Comparison of ENCODE assay signal across 8 cellular contexts in genomic region chr7:2241580-2242540, GRCh38. TPM values are rescaled to one million over a fixed set of nuclear protein-coding genes. Genes with fewer than 3 reads are reported as not detected.
DNase-seq lines count a peak whose midpoint lies in the region; ATAC-seq and TF ChIP-seq lines count a peak whose summit lies in the region.

TSS of gene MRM2 (minus strand) at chr7:2242205. CDS start at chr7:2242169, 36 bp downstream.
TSS of gene NUDT1 (plus strand) at chr7:2242226. CDS start at chr7:2244575, 2,349 bp downstream.

- DNase-seq in NCI-H2227 treated with DMSO at 0.1 percent for 48 hours (lab: John Stamatoyannopoulos, UW) = peak; percentile 59
- DNase-seq in activated CD4-positive, CD25-positive, alpha-beta regulatory T cell treated with anti-CD3 and anti-CD28 coated beads, Interleukin-2, amount 50 U/mL, for 72 hours = peak; percentile 88
- DNase-seq in cerebellum (ENCODE audit: low spot score) = peak; percentile 93
- peak; percentile 72 for DNase-seq in kidney glomerular epithelial cell (lab: John Stamatoyannopoulos, UW)
- DNase-seq in stimulated activated CD4-positive, alpha-beta T cell treated with anti-CD3 and anti-CD28 coated beads, Interleukin-15, amount 100 ng/mL, for 24 hours = peak; percentile 85

- ATAC-seq in GM18505 (IDR thresholded peaks at IDR 0.05; ENCODE audit: unreplicated experiment) = peak; percentile 56
- ATAC-seq in HG03025 (IDR thresholded peaks at IDR 0.05; ENCODE audit: low FRiP score, unreplicated experiment) = peak; percentile 60

- peak within 1 kb of the TSS; percentile 77 for H3K27ac ChIP-seq in 22Rv1

- no peak; the same call in 1 of the 2 replicates for TF ChIP-seq CTCF in 22Rv1 (IDR thresholded peaks at IDR 0.05)

- peak; percentile 95 for TF ChIP-seq POLR2A in GM18505 (IDR thresholded peaks at IDR 0.05; ENCODE audit: borderline replicate concordance, extremely low read depth, insufficient read depth, insufficient read length)

RNA-seq across cellular contexts. Expression of gene MRM2, which starts in this region (rescaled TPM):
- total RNA-seq in cerebellum = 9.4 TPM

RNA-seq across cellular contexts. Expression of gene NUDT1, which starts in this region (rescaled TPM):
- total RNA-seq in cerebellum = 11.1 TPM

Comparison
In these comparisons a context has a peak if more than half of its experiments do, and no peak if none do; other contexts are left out.
1. Peak in every context shown above with its lines: DNase-seq, ATAC-seq and H3K27ac ChIP-seq.